ENCODE assay signal across 8 cellular contexts in the genomic region with DNA sequence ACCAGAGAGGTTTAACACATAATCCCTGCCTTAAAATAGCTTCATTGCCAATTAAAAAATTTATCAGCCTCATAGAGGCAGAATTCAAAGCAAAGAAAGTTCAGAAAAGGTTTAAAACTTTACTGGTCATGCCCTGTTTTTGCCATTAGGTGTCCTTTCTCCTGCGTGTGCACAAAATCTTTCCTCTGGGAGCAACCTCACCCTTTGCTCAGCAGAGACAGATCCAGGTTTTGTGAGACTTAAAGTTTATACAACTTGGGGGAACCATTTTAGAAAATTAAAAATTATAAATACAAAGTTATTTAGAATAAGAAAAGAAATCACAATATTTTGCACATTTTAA. TPM values are rescaled to one million over a fixed set of nuclear protein-coding genes. Genes with fewer than 3 reads are reported as not detected.
DNase-seq lines count a peak whose midpoint lies in the region; ATAC-seq and TF ChIP-seq lines count a peak whose summit lies in the region.
"Had no signal": no experiment of that assay in that cellular context is flagged by ENCODE, and none has a peak within 500 bp of the region (broad histone marks: within the 10 kb centered on the region; RNA-seq: fewer than 3 reads in every experiment).

No MANE protein-coding gene starts in this region.

- TF ChIP-seq CTCF in GM10248 (IDR thresholded peaks at IDR 0.05; ENCODE audit: control extremely low read depth, extremely low read depth, low read depth, missing control alignments) (peak; percentile 32), brain microvascular endothelial cell (IDR thresholded peaks at IDR 0.05; ENCODE audit: low read depth, low read length, missing control alignments) (peak; percentile 62), mucosa of descending colon (IDR thresholded peaks at IDR 0.05) (no peak)

- H3K4me1 ChIP-seq in mucosa of descending colon (ENCODE audit: low read depth): no peaks in the 10 kb centered on the region

- no peaks in the 10 kb centered on the region for H3K36me3 Mint-ChIP-seq in activated naive CD4-positive, alpha-beta T cell treated with anti-CD3 and anti-CD28 coated beads, Interleukin-2, amount 10 ng/mL, durations not matched to agents 7 days and 5 days

- H3K27me3 Mint-ChIP-seq in activated naive CD4-positive, alpha-beta T cell treated with anti-CD3 and anti-CD28 coated beads, Interleukin-2, amount 10 ng/mL, durations not matched to agents 7 days and 5 days: no peaks in the 10 kb centered on the region

- POLR2A ChIA-PET in GM10248 (lab: Yijun Ruan, JAX): no interaction called here

- intact Hi-C loops in mucosa of descending colon (cut with DNase I, micrococcal nuclease): no loop called here

- CTCF ChIA-PET in GM10248 (lab: Yijun Ruan, JAX): interaction anchor here (0.8 to 2.1 kb wide), 2 partner anchors 9 to 692 kb away, joined by 4 to 7 read pairs; no protein-coding TSS in a partner anchor
- CTCF ChIA-PET in activated naive CD4-positive, alpha-beta T cell treated with anti-CD3 and anti-CD28 coated beads, Interleukin-2, amount 10 ng/mL, durations not matched to agents 7 days and 5 days (lab: Charles Lee): interaction anchor here (0.7 kb wide), 1 partner anchor 671 kb away, joined by 3 read pairs; no protein-coding TSS in a partner anchor

- no peak overlapping the region for H3K4me3 Mint-ChIP-seq in activated naive CD4-positive, alpha-beta T cell treated with anti-CD3 and anti-CD28 coated beads, Interleukin-2, amount 10 ng/mL, durations not matched to agents 7 days and 5 days

- DNase-seq in GM10248 (ENCODE audit: extremely low spot score) (no peak), LHCN-M2 (ENCODE audit: low read depth) (peak; percentile 49), brain microvascular endothelial cell (no peak), mucosa of descending colon (no peak)
- DNase-seq in activated naive CD4-positive, alpha-beta T cell treated with anti-CD3 and anti-CD28 coated beads, Interleukin-2, amount 10 ng/mL, durations not matched to agents 7 days and 5 days: no peak
- DNase-seq: NCI-H1436 treated with DMSO at 0.1 percent for 48 hours had no signal

- H3K36me3 ChIP-seq in brain microvascular endothelial cell (replicated peaks): no peaks in the 10 kb centered on the region
- no peaks in the 10 kb centered on the region for H3K36me3 ChIP-seq in mucosa of descending colon (ENCODE audit: low read depth)

- in situ Hi-C loops in brain microvascular endothelial cell (cut with HindIII; ENCODE audit: low pct_ligation_motif_present, low sequenced_read_pairs): no loop called here

- no peaks in the 10 kb centered on the region for H3K9me3 Mint-ChIP-seq in activated naive CD4-positive, alpha-beta T cell treated with anti-CD3 and anti-CD28 coated beads, Interleukin-2, amount 10 ng/mL, durations not matched to agents 7 days and 5 days

- no peak overlapping the region for H3K27ac Mint-ChIP-seq in activated naive CD4-positive, alpha-beta T cell treated with anti-CD3 and anti-CD28 coated beads, Interleukin-2, amount 10 ng/mL, durations not matched to agents 7 days and 5 days

- H3K27me3 ChIP-seq in brain microvascular endothelial cell (replicated peaks): no peaks in the 10 kb centered on the region

- ATAC-seq in mucosa of descending colon (peak; percentile 51), GM21390 (IDR thresholded peaks at IDR 0.05; ENCODE audit: unreplicated experiment) (no peak), GM19467 (IDR thresholded peaks at IDR 0.05; ENCODE audit: unreplicated experiment) (no peak)

- H3K4me3 ChIP-seq in brain microvascular endothelial cell (ENCODE audit: low read depth, low read length) (no peak overlapping the region), mucosa of descending colon (no peak overlapping the region)

- H3K4me1 Mint-ChIP-seq in activated naive CD4-positive, alpha-beta T cell treated with anti-CD3 and anti-CD28 coated beads, Interleukin-2, amount 10 ng/mL, durations not matched to agents 7 days and 5 days: no peaks in the 10 kb centered on the region

- H3K27ac ChIP-seq in brain microvascular endothelial cell: no peak overlapping the region

- H3K9me3 ChIP-seq in mucosa of descending colon: no peaks in the 10 kb centered on the region

RNA-seq across cellular contexts. Expression of a gene that starts 41.8 kb away (rescaled TPM):
- total RNA-seq in LHCN-M2 (2014; rRNA removed) (not detected in 2 replicates), mucosa of descending colon (under 1 TPM in 2 of 3 donors, not detected in 1; 0.16 to 0.46 TPM)
- polyA plus RNA-seq in LHCN-M2 (2012): not detected
